In genomic region chr7:55073051-55073511, GRCh38 we compare ENCODE assay signal across 1 cellular context.
TF ChIP-seq lines count a peak whose summit lies in the region.

No MANE protein-coding gene starts in this region.

TF ChIP-seq in GM12878, 131 proteins besides CTCF, POLR2A, EP300 and RAD21 (continued from another document and continues in another):
- peak; percentile 88 for TF ChIP-seq RELA (IDR thresholded peaks at IDR 0.05; ENCODE audit: borderline replicate concordance, partially characterized antibody)
- 0 out of 2 replicates have a peak, but pooled peaks have one; percentile 47 for TF ChIP-seq MEF2A (IDR thresholded peaks at IDR 0.05; ENCODE audit: insufficient read depth, low read depth, low read length)
- peak; percentile 87 for TF ChIP-seq JUNB (IDR thresholded peaks at IDR 0.05)
- TF ChIP-seq NBN (IDR thresholded peaks at IDR 0.05) = peak; percentile 40
- TF ChIP-seq POLR2AphosphoS2 (IDR thresholded peaks at IDR 0.05; ENCODE audit: low read depth, low read length) = no peak
- peak; percentile 91 for TF ChIP-seq TCF12 (IDR thresholded peaks at IDR 0.05; ENCODE audit: low read depth, low read length)
- TF ChIP-seq RAD51 (IDR thresholded peaks at IDR 0.05) = peak; percentile 56; the same call in 1 of the 2 replicates
- no peak for TF ChIP-seq ASH2L (IDR thresholded peaks at IDR 0.05; ENCODE audit: borderline replicate concordance, low read depth)
- no peak for TF ChIP-seq MYC (IDR thresholded peaks at IDR 0.05; ENCODE audit: insufficient read depth, insufficient read length, insufficient replicate concordance, low read length, severe bottlenecking)
- peak; percentile 92 for TF ChIP-seq MEF2B (IDR thresholded peaks at IDR 0.05; ENCODE audit: partially characterized antibody, poor library complexity, severe bottlenecking)
- TF ChIP-seq GATAD2B (conservative IDR thresholded peaks at IDR 0.05; ENCODE audit: low read depth) = no peak
- peak; percentile 52; the same call in 1 of the 2 replicates for TF ChIP-seq GABPA (IDR thresholded peaks at IDR 0.05; ENCODE audit: low read depth)
- TF ChIP-seq MAX (IDR thresholded peaks at IDR 0.05; ENCODE audit: low read depth, low read length) = no peak
- TF ChIP-seq BCL3 (IDR thresholded peaks at IDR 0.05; ENCODE audit: borderline replicate concordance, insufficient read depth, low read depth, low read length, poor library complexity, severe bottlenecking) = peak; percentile 75
- TF ChIP-seq CREB1 (IDR thresholded peaks at IDR 0.05; ENCODE audit: low read depth) = peak; percentile 66; the same call in 1 of the 2 replicates
- TF ChIP-seq, protein P1, sequence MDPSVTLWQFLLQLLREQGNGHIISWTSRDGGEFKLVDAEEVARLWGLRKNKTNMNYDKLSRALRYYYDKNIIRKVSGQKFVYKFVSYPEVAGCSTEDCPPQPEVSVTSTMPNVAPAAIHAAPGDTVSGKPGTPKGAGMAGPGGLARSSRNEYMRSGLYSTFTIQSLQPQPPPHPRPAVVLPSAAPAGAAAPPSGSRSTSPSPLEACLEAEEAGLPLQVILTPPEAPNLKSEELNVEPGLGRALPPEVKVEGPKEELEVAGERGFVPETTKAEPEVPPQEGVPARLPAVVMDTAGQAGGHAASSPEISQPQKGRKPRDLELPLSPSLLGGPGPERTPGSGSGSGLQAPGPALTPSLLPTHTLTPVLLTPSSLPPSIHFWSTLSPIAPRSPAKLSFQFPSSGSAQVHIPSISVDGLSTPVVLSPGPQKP (IDR thresholded peaks at IDR 0.05; ENCODE audit: low read depth, low read length) = no peak
- TF ChIP-seq ZNF384 (IDR thresholded peaks at IDR 0.05; ENCODE audit: borderline replicate concordance, low read depth, low read length) = no peak
- peak; percentile 77 for TF ChIP-seq ATF7 (IDR thresholded peaks at IDR 0.05; ENCODE audit: low read depth)
- peak; percentile 82 for TF ChIP-seq IKZF1 (conservative IDR thresholded peaks at IDR 0.05)
- TF ChIP-seq EZH2 (IDR thresholded peaks at IDR 0.05; ENCODE audit: borderline replicate concordance, control insufficient read depth, low read depth, low read length) = no peak
- peak; percentile 86 for TF ChIP-seq RUNX3 (IDR thresholded peaks at IDR 0.05; ENCODE audit: low read length)
- TF ChIP-seq CREM (IDR thresholded peaks at IDR 0.05; ENCODE audit: low read depth) = peak; percentile 78
- no peak for TF ChIP-seq CEBPZ (IDR thresholded peaks at IDR 0.05; ENCODE audit: low read depth, low read length)
- TF ChIP-seq, protein P2, sequence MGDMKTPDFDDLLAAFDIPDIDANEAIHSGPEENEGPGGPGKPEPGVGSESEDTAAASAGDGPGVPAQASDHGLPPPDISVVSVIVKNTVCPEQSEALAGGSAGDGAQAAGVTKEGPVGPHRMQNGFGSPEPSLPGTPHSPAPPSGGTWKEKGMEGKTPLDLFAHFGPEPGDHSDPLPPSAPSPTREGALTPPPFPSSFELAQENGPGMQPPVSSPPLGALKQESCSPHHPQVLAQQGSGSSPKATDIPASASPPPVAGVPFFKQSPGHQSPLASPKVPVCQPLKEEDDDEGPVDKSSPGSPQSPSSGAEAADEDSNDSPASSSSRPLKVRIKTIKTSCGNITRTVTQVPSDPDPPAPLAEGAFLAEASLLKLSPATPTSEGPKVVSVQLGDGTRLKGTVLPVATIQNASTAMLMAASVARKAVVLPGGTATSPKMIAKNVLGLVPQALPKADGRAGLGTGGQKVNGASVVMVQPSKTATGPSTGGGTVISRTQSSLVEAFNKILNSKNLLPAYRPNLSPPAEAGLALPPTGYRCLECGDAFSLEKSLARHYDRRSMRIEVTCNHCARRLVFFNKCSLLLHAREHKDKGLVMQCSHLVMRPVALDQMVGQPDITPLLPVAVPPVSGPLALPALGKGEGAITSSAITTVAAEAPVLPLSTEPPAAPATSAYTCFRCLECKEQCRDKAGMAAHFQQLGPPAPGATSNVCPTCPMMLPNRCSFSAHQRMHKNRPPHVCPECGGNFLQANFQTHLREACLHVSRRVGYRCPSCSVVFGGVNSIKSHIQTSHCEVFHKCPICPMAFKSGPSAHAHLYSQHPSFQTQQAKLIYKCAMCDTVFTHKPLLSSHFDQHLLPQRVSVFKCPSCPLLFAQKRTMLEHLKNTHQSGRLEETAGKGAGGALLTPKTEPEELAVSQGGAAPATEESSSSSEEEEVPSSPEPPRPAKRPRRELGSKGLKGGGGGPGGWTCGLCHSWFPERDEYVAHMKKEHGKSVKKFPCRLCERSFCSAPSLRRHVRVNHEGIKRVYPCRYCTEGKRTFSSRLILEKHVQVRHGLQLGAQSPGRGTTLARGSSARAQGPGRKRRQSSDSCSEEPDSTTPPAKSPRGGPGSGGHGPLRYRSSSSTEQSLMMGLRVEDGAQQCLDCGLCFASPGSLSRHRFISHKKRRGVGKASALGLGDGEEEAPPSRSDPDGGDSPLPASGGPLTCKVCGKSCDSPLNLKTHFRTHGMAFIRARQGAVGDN (IDR thresholded peaks at IDR 0.05) = 0 out of 2 replicates have a peak, but pooled peaks have one; percentile 31
- TF ChIP-seq, protein P3, sequence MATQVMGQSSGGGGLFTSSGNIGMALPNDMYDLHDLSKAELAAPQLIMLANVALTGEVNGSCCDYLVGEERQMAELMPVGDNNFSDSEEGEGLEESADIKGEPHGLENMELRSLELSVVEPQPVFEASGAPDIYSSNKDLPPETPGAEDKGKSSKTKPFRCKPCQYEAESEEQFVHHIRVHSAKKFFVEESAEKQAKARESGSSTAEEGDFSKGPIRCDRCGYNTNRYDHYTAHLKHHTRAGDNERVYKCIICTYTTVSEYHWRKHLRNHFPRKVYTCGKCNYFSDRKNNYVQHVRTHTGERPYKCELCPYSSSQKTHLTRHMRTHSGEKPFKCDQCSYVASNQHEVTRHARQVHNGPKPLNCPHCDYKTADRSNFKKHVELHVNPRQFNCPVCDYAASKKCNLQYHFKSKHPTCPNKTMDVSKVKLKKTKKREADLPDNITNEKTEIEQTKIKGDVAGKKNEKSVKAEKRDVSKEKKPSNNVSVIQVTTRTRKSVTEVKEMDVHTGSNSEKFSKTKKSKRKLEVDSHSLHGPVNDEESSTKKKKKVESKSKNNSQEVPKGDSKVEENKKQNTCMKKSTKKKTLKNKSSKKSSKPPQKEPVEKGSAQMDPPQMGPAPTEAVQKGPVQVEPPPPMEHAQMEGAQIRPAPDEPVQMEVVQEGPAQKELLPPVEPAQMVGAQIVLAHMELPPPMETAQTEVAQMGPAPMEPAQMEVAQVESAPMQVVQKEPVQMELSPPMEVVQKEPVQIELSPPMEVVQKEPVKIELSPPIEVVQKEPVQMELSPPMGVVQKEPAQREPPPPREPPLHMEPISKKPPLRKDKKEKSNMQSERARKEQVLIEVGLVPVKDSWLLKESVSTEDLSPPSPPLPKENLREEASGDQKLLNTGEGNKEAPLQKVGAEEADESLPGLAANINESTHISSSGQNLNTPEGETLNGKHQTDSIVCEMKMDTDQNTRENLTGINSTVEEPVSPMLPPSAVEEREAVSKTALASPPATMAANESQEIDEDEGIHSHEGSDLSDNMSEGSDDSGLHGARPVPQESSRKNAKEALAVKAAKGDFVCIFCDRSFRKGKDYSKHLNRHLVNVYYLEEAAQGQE (IDR thresholded peaks at IDR 0.05; ENCODE audit: low read depth, low read length) = no peak
- TF ChIP-seq, protein P4, sequence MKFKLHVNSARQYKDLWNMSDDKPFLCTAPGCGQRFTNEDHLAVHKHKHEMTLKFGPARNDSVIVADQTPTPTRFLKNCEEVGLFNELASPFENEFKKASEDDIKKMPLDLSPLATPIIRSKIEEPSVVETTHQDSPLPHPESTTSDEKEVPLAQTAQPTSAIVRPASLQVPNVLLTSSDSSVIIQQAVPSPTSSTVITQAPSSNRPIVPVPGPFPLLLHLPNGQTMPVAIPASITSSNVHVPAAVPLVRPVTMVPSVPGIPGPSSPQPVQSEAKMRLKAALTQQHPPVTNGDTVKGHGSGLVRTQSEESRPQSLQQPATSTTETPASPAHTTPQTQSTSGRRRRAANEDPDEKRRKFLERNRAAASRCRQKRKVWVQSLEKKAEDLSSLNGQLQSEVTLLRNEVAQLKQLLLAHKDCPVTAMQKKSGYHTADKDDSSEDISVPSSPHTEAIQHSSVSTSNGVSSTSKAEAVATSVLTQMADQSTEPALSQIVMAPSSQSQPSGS (IDR thresholded peaks at IDR 0.05; ENCODE audit: low read length) = peak; percentile 89
- TF ChIP-seq BACH1 (IDR thresholded peaks at IDR 0.05; ENCODE audit: borderline replicate concordance) = peak; percentile 44; the same call in 1 of the 2 replicates
- peak; percentile 58; the same call in 1 of the 2 replicates for TF ChIP-seq ZBED1 (IDR thresholded peaks at IDR 0.05; ENCODE audit: borderline replicate concordance)
- peak; percentile 99 for TF ChIP-seq SPI1 (IDR thresholded peaks at IDR 0.05; ENCODE audit: borderline replicate concordance, insufficient read depth, low read depth, low read length)
- no peak for TF ChIP-seq WRNIP1 (IDR thresholded peaks at IDR 0.05; ENCODE audit: borderline replicate concordance, low read depth, low read length)
- TF ChIP-seq HDAC2 (IDR thresholded peaks at IDR 0.05) = no peak
- 0 out of 3 replicates have a peak, but pooled peaks have one; percentile 58 for TF ChIP-seq POU2F2 (IDR thresholded peaks at IDR 0.05; ENCODE audit: borderline replicate concordance, low read depth, low read length)
- TF ChIP-seq DPF2 (IDR thresholded peaks at IDR 0.05) = peak; percentile 72
- no peak for TF ChIP-seq NR2F1 (conservative IDR thresholded peaks at IDR 0.05)
- peak; percentile 83 for TF ChIP-seq IRF4 (IDR thresholded peaks at IDR 0.05; ENCODE audit: low read depth, low read length)
- TF ChIP-seq TCF7 (IDR thresholded peaks at IDR 0.05; ENCODE audit: borderline replicate concordance) = no peak
- TF ChIP-seq PAX5 (IDR thresholded peaks at IDR 0.05; ENCODE audit: borderline replicate concordance, low read depth, low read length) = peak; percentile 96
- peak; percentile 90 to 93 for TF ChIP-seq IKZF2 (IDR thresholded peaks at IDR 0.05)
- TF ChIP-seq BCL11A (IDR thresholded peaks at IDR 0.05; ENCODE audit: low read depth, low read length) = peak; percentile 82
- no peak for TF ChIP-seq SMARCA5 (IDR thresholded peaks at IDR 0.05)
- no peak for TF ChIP-seq HCFC1 (IDR thresholded peaks at IDR 0.05; ENCODE audit: low read length)
- TF ChIP-seq E2F4 (IDR thresholded peaks at IDR 0.05; ENCODE audit: low read depth, low read length) = no peak
- TF ChIP-seq, protein P5, sequence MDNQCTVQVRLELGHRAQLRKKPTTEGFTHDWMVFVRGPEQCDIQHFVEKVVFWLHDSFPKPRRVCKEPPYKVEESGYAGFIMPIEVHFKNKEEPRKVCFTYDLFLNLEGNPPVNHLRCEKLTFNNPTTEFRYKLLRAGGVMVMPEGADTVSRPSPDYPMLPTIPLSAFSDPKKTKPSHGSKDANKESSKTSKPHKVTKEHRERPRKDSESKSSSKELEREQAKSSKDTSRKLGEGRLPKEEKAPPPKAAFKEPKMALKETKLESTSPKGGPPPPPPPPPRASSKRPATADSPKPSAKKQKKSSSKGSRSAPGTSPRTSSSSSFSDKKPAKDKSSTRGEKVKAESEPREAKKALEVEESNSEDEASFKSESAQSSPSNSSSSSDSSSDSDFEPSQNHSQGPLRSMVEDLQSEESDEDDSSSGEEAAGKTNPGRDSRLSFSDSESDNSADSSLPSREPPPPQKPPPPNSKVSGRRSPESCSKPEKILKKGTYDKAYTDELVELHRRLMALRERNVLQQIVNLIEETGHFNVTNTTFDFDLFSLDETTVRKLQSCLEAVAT (IDR thresholded peaks at IDR 0.05) = peak; percentile 49; the same call in 1 of the 2 replicates
- peak in 1 of 2 experiments; percentile 59; a peak in 1 of 4 replicates for TF ChIP-seq CEBPB (IDR thresholded peaks at IDR 0.05; ENCODE audit: borderline replicate concordance in 1 of 2, low read depth in 2 of 2, low read length in 2 of 2)
